In genomic region chr21:35359076-35359475, GRCh38 we compare ENCODE assay signal across 18 cellular contexts.
"Had no signal": no experiment of that assay in that cellular context is flagged by ENCODE, and none has a peak within 500 bp of the region (broad histone marks: within the 10 kb centered on the region; RNA-seq: fewer than 3 reads in every experiment).

No MANE protein-coding gene starts in this region.

- H3K27me3 ChIP-seq: gastrocnemius medialis, neutrophil, sigmoid colon, suprapubic skin, thyroid gland had no signal

- DNase-seq: erythroblast; gastrocnemius medialis; glutamatergic neuron; kidney; left cardiac atrium; left ventricle myocardium inferior; lower lobe of right lung; midbrain; naive thymus-derived CD4-positive, alpha-beta T cell; nephron progenitor cell; sigmoid colon; stimulated activated CD4-positive, alpha-beta T cell treated with anti-CD3 and anti-CD28 coated beads, Interleukin-4, amount 100 ng/mL, for 1 hour; stimulated activated CD8-positive, alpha-beta memory T cell treated with anti-CD3 and anti-CD28 coated beads, Interleukin-4, amount 100 ng/mL, for 48 hours; stimulated activated naive CD8-positive, alpha-beta T cell treated with anti-CD3 and anti-CD28 coated beads, Interleukin-15, Interleukin-2, amounts not matched to agents 100 U/mL and 50 U/mL, for 24 hours; thyroid gland had no signal

- H3K9me3 ChIP-seq: gastrocnemius medialis, left ventricle myocardium inferior, lower lobe of right lung, neutrophil, sigmoid colon, suprapubic skin, thyroid gland had no signal

- H3K4me3 ChIP-seq: gastrocnemius medialis, left ventricle myocardium inferior, lower lobe of right lung, sigmoid colon, suprapubic skin, thyroid gland had no signal

- H3K4me1 ChIP-seq: lower lobe of right lung, sigmoid colon, suprapubic skin, thyroid gland had no signal

- ATAC-seq: lower lobe of right lung; naive thymus-derived CD4-positive, alpha-beta T cell; stimulated activated effector memory CD8-positive, alpha-beta T cell treated with anti-CD3 and anti-CD28 coated beads, Interleukin-12 subunit alpha, Interleukin-12 subunit beta, amount 100 ng/mL, for 72 hours; stimulated activated naive CD8-positive, alpha-beta T cell treated with anti-CD3 and anti-CD28 coated beads, Interleukin-15, Interleukin-2, amounts not matched to agents 100 U/mL and 50 U/mL, for 24 hours had no signal

- H3K36me3 ChIP-seq: gastrocnemius medialis, left ventricle myocardium inferior, lower lobe of right lung, neutrophil, sigmoid colon, suprapubic skin, thyroid gland had no signal

- H3K27ac ChIP-seq: gastrocnemius medialis, lower lobe of right lung, neutrophil, sigmoid colon, suprapubic skin, thyroid gland had no signal
